24 cellular contexts compared by ENCODE assay signal in genomic region chr2:234917245-234917975, GRCh38. TPM values are rescaled to one million over a fixed set of nuclear protein-coding genes. Genes with fewer than 3 reads are reported as not detected.
DNase-seq lines count a peak whose midpoint lies in the region; ATAC-seq and TF ChIP-seq lines count a peak whose summit lies in the region.
"Had no signal": no experiment of that assay in that cellular context is flagged by ENCODE, and none has a peak within 500 bp of the region (broad histone marks: within the 10 kb centered on the region; RNA-seq: fewer than 3 reads in every experiment).

No MANE protein-coding gene starts in this region.

- H3K27ac Mint-ChIP-seq in endodermal cell: no peak overlapping the region
- no peak overlapping the region for H3K27ac Mint-ChIP-seq in naive thymus-derived CD4-positive, alpha-beta T cell
- H3K27ac Mint-ChIP-seq: activated naive CD4-positive, alpha-beta T cell treated with anti-CD3 and anti-CD28 coated beads, Interleukin-2, amount 50 U/mL, for 72 hours; memory B cell had no signal

- POLR2A ChIA-PET in naive thymus-derived CD4-positive, alpha-beta T cell (lab: Charles Lee): no interaction called here

- peaks cover 3% of the 10 kb centered on the region for H3K4me1 Mint-ChIP-seq in endodermal cell
- no peaks in the 10 kb centered on the region for H3K4me1 Mint-ChIP-seq in naive thymus-derived CD4-positive, alpha-beta T cell
- H3K4me1 Mint-ChIP-seq: memory B cell had no signal

- 35 to 67% methylated on average over 4 to 6 of the region's 6 CpGs for WGBS in endodermal cell (ENCODE audit: insufficient coverage in 1 of 2, insufficient read length in 1 of 2), 2 experiments

- no peaks in the 10 kb centered on the region for H3K4me1 ChIP-seq in endodermal cell (ENCODE audit: control insufficient read depth, insufficient read depth, low read length)
- H3K4me1 ChIP-seq in upper lobe of right lung: no peaks in the 10 kb centered on the region
- no peaks in the 10 kb centered on the region for H3K4me1 ChIP-seq in naive thymus-derived CD4-positive, alpha-beta T cell (ENCODE audit: control insufficient read depth in 2 of 2, insufficient read depth in 2 of 2, low read length in 2 of 2)
- H3K4me1 ChIP-seq: psoas muscle had no signal

- no peak for ATAC-seq in upper lobe of right lung
- ATAC-seq in naive thymus-derived CD4-positive, alpha-beta T cell: no peak
- ATAC-seq: activated naive CD4-positive, alpha-beta T cell treated with anti-CD3 and anti-CD28 coated beads, Interleukin-2, amount 50 U/mL, for 72 hours; psoas muscle had no signal

- no peak overlapping the region for H3K9ac ChIP-seq in endodermal cell (ENCODE audit: extremely low read depth, low read length, poor library complexity, severe bottlenecking)
- H3K9ac ChIP-seq: neural progenitor cell had no signal

- peak overlapping the region; percentile 21 for H3K27ac ChIP-seq in endodermal cell (ENCODE audit: low read depth, low read length)
- H3K27ac ChIP-seq in substantia nigra (ENCODE audit: low read depth, low read length, poor library complexity, severe bottlenecking): peak overlapping the region; percentile 90
- H3K27ac ChIP-seq in upper lobe of right lung: no peak overlapping the region
- H3K27ac ChIP-seq in naive thymus-derived CD4-positive, alpha-beta T cell (ENCODE audit: low read depth, low read length): no peak overlapping the region
- H3K27ac ChIP-seq: neural progenitor cell, psoas muscle had no signal

- intact Hi-C loops in upper lobe of right lung (cut with DNase I): no loop called here
- intact Hi-C loops in naive thymus-derived CD4-positive, alpha-beta T cell (cut with micrococcal nuclease): no loop called here

- H3K27me3 ChIP-seq in endodermal cell (ENCODE audit: control insufficient read depth, insufficient read depth, low read length, poor library complexity, severe bottlenecking) (no peaks in the 10 kb centered on the region), upper lobe of right lung (no peaks in the 10 kb centered on the region)
- no peaks in the 10 kb centered on the region for H3K27me3 ChIP-seq in naive thymus-derived CD4-positive, alpha-beta T cell (ENCODE audit: control insufficient read depth in 2 of 2, insufficient read depth in 2 of 2, low read length in 2 of 2)
- H3K27me3 ChIP-seq: neural progenitor cell had no signal

- TF ChIP-seq CTCF in endodermal cell (conservative IDR thresholded peaks at IDR 0.05) (no peak), upper lobe of right lung (IDR thresholded peaks at IDR 0.05) (no peak)

- no peaks in the 10 kb centered on the region for H3K27me3 Mint-ChIP-seq in endodermal cell (ENCODE audit: insufficient read depth)
- peaks cover 0 to 27% (median 3%) of the 10 kb centered on the region in 5 donors for H3K27me3 Mint-ChIP-seq in naive thymus-derived CD4-positive, alpha-beta T cell
- H3K27me3 Mint-ChIP-seq: brain had no signal

- no peak overlapping the region for H3K4me3 Mint-ChIP-seq in endodermal cell
- no peak overlapping the region for H3K4me3 Mint-ChIP-seq in naive thymus-derived CD4-positive, alpha-beta T cell
- H3K4me3 Mint-ChIP-seq: brain, memory B cell, neural progenitor cell had no signal

- H3K4me3 ChIP-seq in endodermal cell (ENCODE audit: low read length) (no peak overlapping the region), upper lobe of right lung (no peak overlapping the region)
- H3K4me3 ChIP-seq in naive thymus-derived CD4-positive, alpha-beta T cell (ENCODE audit: low read length): no peak overlapping the region
- H3K4me3 ChIP-seq: neural progenitor cell, psoas muscle had no signal

- no peaks in the 10 kb centered on the region for H3K36me3 Mint-ChIP-seq in endodermal cell (ENCODE audit: low read depth)
- no peaks in the 10 kb centered on the region for H3K36me3 Mint-ChIP-seq in naive thymus-derived CD4-positive, alpha-beta T cell
- H3K36me3 Mint-ChIP-seq: activated naive CD4-positive, alpha-beta T cell treated with anti-CD3 and anti-CD28 coated beads, Interleukin-2, amount 50 U/mL, for 72 hours; brain; memory B cell; neural progenitor cell had no signal

- CTCF ChIA-PET in naive thymus-derived CD4-positive, alpha-beta T cell (lab: Charles Lee): no interaction called here

- H3K36me3 ChIP-seq in endodermal cell (ENCODE audit: control insufficient read depth, insufficient read depth, low read length): no peaks in the 10 kb centered on the region
- no peaks in the 10 kb centered on the region for H3K36me3 ChIP-seq in upper lobe of right lung
- H3K36me3 ChIP-seq in naive thymus-derived CD4-positive, alpha-beta T cell (ENCODE audit: control insufficient read depth in 2 of 3, insufficient read depth in 3 of 3, low read length in 3 of 3): no peaks in the 10 kb centered on the region
- H3K36me3 ChIP-seq: neural progenitor cell had no signal

- H3K9me3 Mint-ChIP-seq in endodermal cell: no peaks in the 10 kb centered on the region
- H3K9me3 Mint-ChIP-seq in naive thymus-derived CD4-positive, alpha-beta T cell: peaks cover 0 to 6% (median 0%) of the 10 kb centered on the region in 11 donors
- H3K9me3 Mint-ChIP-seq: activated naive CD4-positive, alpha-beta T cell treated with anti-CD3 and anti-CD28 coated beads, Interleukin-2, amount 50 U/mL, for 72 hours; neural progenitor cell had no signal

- DNase-seq in NCI-H69 (lab: John Stamatoyannopoulos, UW): peak; percentile 3
- no peak for DNase-seq in endodermal cell
- peak; percentile 57 for DNase-seq in medulla oblongata (ENCODE audit: extremely low spot score)
- DNase-seq in substantia nigra (lab: John Stamatoyannopoulos, UW): peak in 1 of 49 donors; percentile 5
- no peak for DNase-seq in upper lobe of right lung
- DNase-seq in SHP77 (lab: John Stamatoyannopoulos, UW): no peak
- DNase-seq in naive thymus-derived CD4-positive, alpha-beta T cell: no peak
- no peak for DNase-seq in HuH-7.5 (ENCODE audit: low spot score)
- DNase-seq: activated CD4-positive, CD25-positive, alpha-beta regulatory T cell treated with anti-CD3 and anti-CD28 coated beads, Interleukin-2, amount 50 U/mL, for 72 hours; activated T-cell treated with anti-CD3 and anti-CD28 coated beads, Interleukin-2, amount 50 U/mL, for 48 hours; AML-193; cortex of kidney; kidney; NCI-H1105 treated with DMSO at 0.1 percent for 48 hours; NCI-H2081; NCI-H524; psoas muscle; RPMI8226; stimulated activated CD4-positive, alpha-beta T cell treated with anti-CD3 and anti-CD28 coated beads, Interleukin-4, amount 100 ng/mL, for 4 hours had no signal

- H3K9me3 ChIP-seq in endodermal cell (ENCODE audit: control insufficient read depth, low read length) (no peaks in the 10 kb centered on the region), upper lobe of right lung (no peaks in the 10 kb centered on the region)
- H3K9me3 ChIP-seq in naive thymus-derived CD4-positive, alpha-beta T cell (ENCODE audit: control insufficient read depth in 2 of 3, low read length in 3 of 3): no peaks in the 10 kb centered on the region
- H3K9me3 ChIP-seq: psoas muscle had no signal

RNA-seq across cellular contexts. Expression of gene SH3BP4, which starts 34.4 kb away (rescaled TPM):
- 10 to 100 TPM; 49.1 to 53.4 TPM for total RNA-seq in endodermal cell
- polyA plus RNA-seq in endodermal cell (2013, experiment 1 of 2): 77.6 TPM
- polyA plus RNA-seq in endodermal cell (2013, experiment 2 of 2): 78.9 TPM
- 29.6 TPM for total RNA-seq in upper lobe of right lung
- total RNA-seq in naive thymus-derived CD4-positive, alpha-beta T cell: 1 to 10 TPM in 1 of 5 experiments, under 1 TPM in 3, not detected in 1; 0.41 to 2.6 (median 0.63) TPM
- polyA plus RNA-seq in naive thymus-derived CD4-positive, alpha-beta T cell: not detected
- total RNA-seq: activated CD8-positive, alpha-beta memory T cell treated with anti-CD3 and anti-CD28 coated beads for 36 hours had no signal

Comparison
In these comparisons a context has a peak if more than half of its experiments do, and no peak if none do; other contexts are left out.
1. DNase-seq: peak in NCI-H69 (single experiment) and medulla oblongata (single experiment); none in endodermal cell (single experiment), upper lobe of right lung (single experiment), SHP77 (0 of 2), naive thymus-derived CD4-positive, alpha-beta T cell (0 of 9) and HuH-7.5 (single experiment).
2. H3K27ac ChIP-seq: peak in endodermal cell (single experiment) and substantia nigra (single experiment); none in upper lobe of right lung (single experiment) and naive thymus-derived CD4-positive, alpha-beta T cell (single experiment).